ENCODE assay signal across 1 cellular context in genomic region chr14:60561845-60562746, GRCh38.
TF ChIP-seq lines count a peak whose summit lies in the region.

No MANE protein-coding gene starts in this region.

TF ChIP-seq in GM12878, 131 proteins besides CTCF, POLR2A, EP300 and RAD21 (continued from another document):
- no peak for TF ChIP-seq E4F1 (IDR thresholded peaks at IDR 0.05; ENCODE audit: borderline replicate concordance, partially characterized antibody)
- TF ChIP-seq ASH2L (IDR thresholded peaks at IDR 0.05; ENCODE audit: borderline replicate concordance, low read depth) = no peak
- TF ChIP-seq SMC3 (IDR thresholded peaks at IDR 0.05; ENCODE audit: borderline replicate concordance, low read length) = peak; percentile 64; the same call in 1 of the 2 replicates
- TF ChIP-seq SMAD1 (IDR thresholded peaks at IDR 0.05; ENCODE audit: low read depth, partially characterized antibody) = no peak
- TF ChIP-seq MTA2 (IDR thresholded peaks at IDR 0.05; ENCODE audit: low read depth) = no peak
- no peak for TF ChIP-seq ZNF274 (IDR thresholded peaks at IDR 0.05; ENCODE audit: insufficient read depth, insufficient read length)
- no peak for TF ChIP-seq FOS (IDR thresholded peaks at IDR 0.05; ENCODE audit: borderline replicate concordance, extremely low read depth, insufficient read length)
- no peak for TF ChIP-seq E2F4 (IDR thresholded peaks at IDR 0.05; ENCODE audit: low read depth, low read length)
